Comparison of ENCODE assay signal across 1 cellular context in the genomic region with DNA sequence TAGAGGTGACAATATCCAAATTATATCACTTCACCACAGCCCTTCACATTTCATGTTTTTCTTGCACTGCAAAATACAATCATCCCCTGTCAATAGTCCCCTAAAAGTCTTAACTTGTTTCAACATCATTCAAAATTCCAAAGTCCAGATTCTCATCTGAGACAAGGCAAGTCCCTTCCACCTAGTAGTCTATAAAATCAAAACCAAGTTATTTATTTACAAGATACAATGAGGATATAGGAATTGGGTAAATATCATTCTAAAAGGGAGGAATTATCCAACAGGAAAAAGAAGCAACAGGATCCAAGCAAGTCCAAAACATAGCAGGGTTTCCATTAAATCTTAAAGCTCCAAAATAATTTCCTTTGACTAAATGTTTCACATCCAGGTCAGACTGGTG.
TF ChIP-seq lines count a peak whose summit lies in the region.

No MANE protein-coding gene starts in this region.

TF ChIP-seq in HepG2, 621 proteins besides CTCF, POLR2A, EP300 and RAD21:
- TF ChIP-seq HNF4A (CRISPR knock-in tag; IDR thresholded peaks at IDR 0.05) = 0 out of 2 replicates have a peak, but pooled peaks have one; percentile 8
- TF ChIP-seq, protein P1, sequence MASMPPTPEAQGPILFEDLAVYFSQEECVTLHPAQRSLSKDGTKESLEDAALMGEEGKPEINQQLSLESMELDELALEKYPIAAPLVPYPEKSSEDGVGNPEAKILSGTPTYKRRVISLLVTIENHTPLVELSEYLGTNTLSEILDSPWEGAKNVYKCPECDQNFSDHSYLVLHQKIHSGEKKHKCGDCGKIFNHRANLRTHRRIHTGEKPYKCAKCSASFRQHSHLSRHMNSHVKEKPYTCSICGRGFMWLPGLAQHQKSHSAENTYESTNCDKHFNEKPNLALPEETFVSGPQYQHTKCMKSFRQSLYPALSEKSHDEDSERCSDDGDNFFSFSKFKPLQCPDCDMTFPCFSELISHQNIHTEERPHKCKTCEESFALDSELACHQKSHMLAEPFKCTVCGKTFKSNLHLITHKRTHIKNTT (CRISPR knock-in tag; IDR thresholded peaks at IDR 0.05) = no peak
- TF ChIP-seq ZNF549 (CRISPR knock-in tag; IDR thresholded peaks at IDR 0.05) = no peak
